Comparison of ENCODE assay signal across 13 cellular contexts in the genomic region with DNA sequence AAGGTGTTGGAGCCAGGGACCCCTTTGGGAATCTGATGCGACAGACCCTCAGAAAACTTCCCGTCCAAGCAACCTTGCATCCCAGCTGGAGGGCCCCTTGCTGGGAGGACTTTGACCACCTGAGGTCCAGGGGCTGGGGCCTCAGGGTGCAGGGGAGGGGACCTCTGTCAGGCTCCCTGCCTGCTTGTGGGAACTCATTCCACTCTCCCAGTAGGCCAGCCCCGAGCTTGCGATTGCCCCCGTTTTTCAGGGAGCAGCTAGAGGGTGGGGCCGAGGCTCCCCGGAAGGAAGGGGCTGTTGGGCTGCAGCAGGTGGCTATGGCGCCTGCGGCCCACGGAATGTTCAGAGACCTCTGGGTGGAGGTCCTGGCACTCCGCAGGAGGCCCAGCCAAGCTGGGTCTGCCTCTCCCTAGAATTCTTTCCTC. TPM values are rescaled to one million over a fixed set of nuclear protein-coding genes. Genes with fewer than 3 reads are reported as not detected.
A peak's percentile ranks its signal among the peaks of the same experiment; 100 is the strongest.
DNase-seq lines count a peak whose midpoint lies in the region; ATAC-seq, FAIRE-seq and TF ChIP-seq lines count a peak whose summit lies in the region.
"Had no signal": no experiment of that assay in that cellular context is flagged by ENCODE, and none has a peak within 500 bp of the region (broad histone marks: within the 10 kb centered on the region; RNA-seq: fewer than 3 reads in every experiment).

No MANE protein-coding gene starts in this region.

- peaks cover 2 to 68% of the 10 kb centered on the region in 2 experiments; a peak in 3 of 4 replicates for H3K79me2 ChIP-seq in H1 (ENCODE audit: control insufficient read depth in 1 of 2, insufficient read depth in 2 of 2, low read length in 2 of 2)

- H2BK5ac ChIP-seq in H1 (ENCODE audit: low read depth, low read length): no peak overlapping the region

- peaks cover 12 to 37% of the 10 kb centered on the region in 2 experiments for H4K20me1 ChIP-seq in H1 (replicated peaks in 1 of 2; ENCODE audit: control insufficient read depth in 1 of 2, insufficient read depth in 2 of 2, low read length in 2 of 2)

- no peak overlapping the region for H4K91ac ChIP-seq in H1 (replicated peaks; ENCODE audit: insufficient read length, low read length)

- no peak for TF ChIP-seq POLR2A in H1 (IDR thresholded peaks at IDR 0.05; ENCODE audit: control extremely low read depth in 1 of 2, low read depth in 2 of 2, low read length in 2 of 2)

- POLR2A ChIA-PET in HEK293 (lab: Yijun Ruan, JAX) (no interaction called here), H1 (lab: Charles Lee; ENCODE audit: partially characterized antibody) (interaction anchor here (1.5 to 1.8 kb wide), 2 partner anchors 18 to 53 kb away, joined by 4 to 6 read pairs; no protein-coding TSS in a partner anchor)
- POLR2A ChIA-PET in CD8-positive, alpha-beta memory T cell (lab: Charles Lee): no interaction called here

- H2AK5ac ChIP-seq in H1 (ENCODE audit: low read depth, low read length): no peak overlapping the region

- no peak overlapping the region for H3K27ac Mint-ChIP-seq in CD8-positive, alpha-beta memory T cell
- no peak overlapping the region for H3K27ac Mint-ChIP-seq in activated naive CD4-positive, alpha-beta T cell treated with anti-CD3 and anti-CD28 coated beads, Interleukin-2, amount 50 U/mL, for 72 hours

- no peak for ATAC-seq in activated naive CD4-positive, alpha-beta T cell treated with anti-CD3 and anti-CD28 coated beads, Interleukin-2, amount 50 U/mL, for 72 hours

- no peak overlapping the region for H2AFZ ChIP-seq in H1 (ENCODE audit: low read length)

- H3K79me1 ChIP-seq in H1 (ENCODE audit: low read depth, low read length): peaks cover 5% of the 10 kb centered on the region

- H4K5ac ChIP-seq in H1 (ENCODE audit: insufficient read length, low read depth, low read length): no peak overlapping the region

- TF ChIP-seq CTCF in HEK293 (tag by site-specific recombination; IDR thresholded peaks at IDR 0.05) (no peak), H1 (IDR thresholded peaks at IDR 0.05; ENCODE audit: control extremely low read depth in 1 of 3, insufficient read depth in 1 of 3, low read depth in 1 of 3, low read length in 3 of 3) (no peak)

- no peak overlapping the region for H2BK12ac ChIP-seq in H1 (ENCODE audit: low read depth, low read length)

- H3K4me3 Mint-ChIP-seq in CD8-positive, alpha-beta memory T cell: peak overlapping the region in 1 of 7 donors; percentile 24

- no peak for FAIRE-seq in H1 (lab: Jason Lieb, UNC)
- FAIRE-seq: D721Med had no signal

- peak overlapping the region; percentile 66 for H3K4ac ChIP-seq in H1 (replicated peaks; ENCODE audit: insufficient read length, low read depth, low read length)

- no peak overlapping the region for H3K23ac ChIP-seq in H1 (ENCODE audit: insufficient read length)

- H3K27ac ChIP-seq in HEK293 (ENCODE audit: extremely low read depth, low read depth, low read length) (no peak overlapping the region), H1 (ENCODE audit: low read depth, low read length) (no peak overlapping the region), mucosa of rectum (ENCODE audit: low read depth in 2 of 2, low read length in 2 of 2) (peak overlapping the region; percentile 86 to 89), substantia nigra (ENCODE audit: low read depth, low read length, poor library complexity, severe bottlenecking) (peak overlapping the region; percentile 40)
- no peak overlapping the region for H3K27ac ChIP-seq in CD8-positive, alpha-beta memory T cell (ENCODE audit: low read depth, low read length)

- no peak for TF ChIP-seq RAD21 in H1 (IDR thresholded peaks at IDR 0.05 in 1 of 2, conservative IDR thresholded peaks at IDR 0.05 in 1 of 2; ENCODE audit: low read depth in 2 of 2, low read length in 2 of 2)

- H3K9me3 ChIP-seq in HEK293 (ENCODE audit: control insufficient read depth, insufficient read depth, low read depth, low read length) (no peaks in the 10 kb centered on the region), H1 (ENCODE audit: insufficient read depth in 2 of 2, low read depth in 1 of 2, low read length in 1 of 2) (no peaks in the 10 kb centered on the region), mucosa of rectum (ENCODE audit: control insufficient read depth in 2 of 2, low read length in 2 of 2) (no peaks in the 10 kb centered on the region)
- no peaks in the 10 kb centered on the region for H3K9me3 ChIP-seq in CD8-positive, alpha-beta memory T cell (ENCODE audit: low read length)

- no peak overlapping the region for H2BK120ac ChIP-seq in H1 (replicated peaks; ENCODE audit: low read depth, low read length)

- H3K14ac ChIP-seq in H1 (ENCODE audit: insufficient read length): no peak overlapping the region

- peaks cover 6% of the 10 kb centered on the region; the same call in 1 of the 2 replicates for H3K4me1 ChIP-seq in HEK293 (ENCODE audit: control insufficient read depth, insufficient read depth, low read length)
- peaks cover 3 to 18% (median 15%) of the 10 kb centered on the region in 4 experiments; a peak in 6 of 7 replicates for H3K4me1 ChIP-seq in H1 (replicated peaks in 1 of 4; ENCODE audit: control insufficient read depth in 3 of 4, insufficient read depth in 4 of 4, low read length in 3 of 4)
- H3K4me1 ChIP-seq in mucosa of rectum (ENCODE audit: control insufficient read depth in 2 of 2, insufficient read depth in 2 of 2, low read length in 2 of 2): peaks cover 49 to 51% of the 10 kb centered on the region in 2 donors
- H3K4me1 ChIP-seq in CD8-positive, alpha-beta memory T cell (ENCODE audit: insufficient read depth, low read length): peaks cover 34% of the 10 kb centered on the region

- H4K8ac ChIP-seq in H1 (ENCODE audit: extremely low read depth, insufficient read depth, low read length): peak overlapping the region; percentile 63

- H3K23me2 ChIP-seq in H1 (ENCODE audit: low read depth, low read length): peaks cover 13% of the 10 kb centered on the region; the same call in 1 of the 2 replicates

- H3K4me1 Mint-ChIP-seq in CD8-positive, alpha-beta memory T cell: peaks cover 18 to 24% (median 23%) of the 10 kb centered on the region in 3 donors

- no peak overlapping the region for H3K4me3 ChIP-seq in HEK293 (ENCODE audit: low read depth, low read length)
- no peak overlapping the region for H3K4me3 ChIP-seq in H1 (ENCODE audit: extremely low read depth in 1 of 4, insufficient read depth in 2 of 4, low read depth in 3 of 4, low read length in 4 of 4)
- peak overlapping the region; percentile 82 to 89 for H3K4me3 ChIP-seq in mucosa of rectum (ENCODE audit: low read length in 2 of 2)
- no peak overlapping the region for H3K4me3 ChIP-seq in CD8-positive, alpha-beta memory T cell (ENCODE audit: low read length)

- CTCF ChIA-PET in HEK293 (lab: Yijun Ruan, JAX) (interaction anchor here (1.1 to 2.2 kb wide), 2 partner anchors 11 to 21 kb away, joined by 4 to 12 read pairs; no protein-coding TSS in a partner anchor), H1 (lab: Charles Lee; ENCODE audit: partially characterized antibody) (interaction anchor here (0.6 to 20.0 kb wide), 8 partner anchors 11 to 134 kb away, joined by 3 to 339 read pairs (median 5); no protein-coding TSS in a partner anchor)
- CTCF ChIA-PET in CD8-positive, alpha-beta memory T cell (lab: Charles Lee): interaction anchor here (1.3 kb wide), 1 partner anchor 146 kb away, joined by 6 read pairs; no protein-coding TSS in a partner anchor

- H3K27me3 ChIP-seq in H1 (replicated peaks in 1 of 4; ENCODE audit: control insufficient read depth in 3 of 4, extremely low read depth in 1 of 4, insufficient read depth in 3 of 4, low read length in 3 of 4) (no peaks in the 10 kb centered on the region), mucosa of rectum (ENCODE audit: control insufficient read depth in 2 of 2, insufficient read depth in 2 of 2, low read length in 2 of 2) (peaks cover 0 to 2% of the 10 kb centered on the region in 2 donors)
- peaks cover 11% of the 10 kb centered on the region for H3K27me3 ChIP-seq in CD8-positive, alpha-beta memory T cell (ENCODE audit: insufficient read depth, low read length, poor library complexity, severe bottlenecking)

- H3K9ac ChIP-seq in H1 (replicated peaks in 1 of 4; ENCODE audit: extremely low read depth in 1 of 4, low read depth in 3 of 4, low read length in 3 of 4): no peak overlapping the region
- peak overlapping the region; percentile 95 to 99 for H3K9ac ChIP-seq in mucosa of rectum (ENCODE audit: low read depth in 1 of 2, low read length in 2 of 2)

- H3K36me3 ChIP-seq in HEK293 (ENCODE audit: control insufficient read depth in 2 of 2, insufficient read depth in 1 of 2, low read length in 2 of 2): no peaks in the 10 kb centered on the region
- no peaks in the 10 kb centered on the region for H3K36me3 ChIP-seq in H1 (ENCODE audit: control insufficient read depth in 2 of 4, insufficient read depth in 4 of 4, low read length in 3 of 4)
- peaks cover 0 to 4% of the 10 kb centered on the region in 2 donors for H3K36me3 ChIP-seq in mucosa of rectum (ENCODE audit: control insufficient read depth in 2 of 2, insufficient read depth in 2 of 2, low read length in 2 of 2)
- no peaks in the 10 kb centered on the region for H3K36me3 ChIP-seq in CD8-positive, alpha-beta memory T cell (ENCODE audit: insufficient read depth, low read length)

- H3K9me3 Mint-ChIP-seq in CD8-positive, alpha-beta memory T cell: no peaks in the 10 kb centered on the region
- H3K9me3 Mint-ChIP-seq in activated naive CD4-positive, alpha-beta T cell treated with anti-CD3 and anti-CD28 coated beads, Interleukin-2, amount 50 U/mL, for 72 hours: no peaks in the 10 kb centered on the region

- TF ChIP-seq EP300 in H1 (IDR thresholded peaks at IDR 0.05; ENCODE audit: borderline replicate concordance in 1 of 2, low read depth in 2 of 2, low read length in 2 of 2): no peak

- H2BK15ac ChIP-seq in H1 (ENCODE audit: low read length): no peak overlapping the region

- no peak overlapping the region for H3K56ac ChIP-seq in H1 (replicated peaks; ENCODE audit: insufficient read length, low read depth, low read length)

- WGBS in H1 (ENCODE audit: extremely low coverage in 1 of 2, insufficient coverage in 1 of 2, insufficient read length in 1 of 2, insufficient replicate concordance in 2 of 2, low coverage in 1 of 2, low lambda C conversion rate in 2 of 2, missing lambda C conversion rate in 1 of 2), 2 experiments: 86% methylated on average over 9 of the region's 11 CpGs; no CpG with 5 or more reads in 1 of the 2 experiments

- no peaks in the 10 kb centered on the region for H3K36me3 Mint-ChIP-seq in CD8-positive, alpha-beta memory T cell
- no peaks in the 10 kb centered on the region for H3K36me3 Mint-ChIP-seq in activated naive CD4-positive, alpha-beta T cell treated with anti-CD3 and anti-CD28 coated beads, Interleukin-2, amount 50 U/mL, for 72 hours

- DNase-seq in H1 (ENCODE audit: low read depth in 1 of 2, low spot score in 2 of 2): no peak
- no peak for DNase-seq in substantia nigra (lab: John Stamatoyannopoulos, UW)
- no peak for DNase-seq in CD8-positive, alpha-beta memory T cell
- no peak for DNase-seq in stimulated activated CD4-positive, alpha-beta T cell treated with anti-CD3 and anti-CD28 coated beads, Interleukin-1b, Interleukin-23, amount 100 ng/mL, for 48 hours
- DNase-seq in globus pallidus (ENCODE audit: low spot score): no peak
- no peak for DNase-seq in activated naive CD4-positive, alpha-beta T cell treated with anti-CD3 and anti-CD28 coated beads, Interleukin-2, amount 50 U/mL, for 72 hours (ENCODE audit: low spot score in 2 of 2)
- DNase-seq: effector memory CD4-positive, alpha-beta T cell; NCI-H2171; occipital lobe had no signal

- H3K18ac ChIP-seq in H1 (ENCODE audit: extremely low read depth, low read length): no peak overlapping the region

- H2BK20ac ChIP-seq in H1 (ENCODE audit: low read length): no peak overlapping the region

- H3K4me2 ChIP-seq in H1 (ENCODE audit: insufficient read depth in 1 of 2, low read depth in 2 of 2, low read length in 2 of 2): no peak overlapping the region; a peak in 1 of 4 replicates

- H3K27me3 Mint-ChIP-seq in CD8-positive, alpha-beta memory T cell: peaks cover 17 to 31% of the 10 kb centered on the region in 2 donors

RNA-seq across cellular contexts. Expression of a gene that starts 2.8 kb away (rescaled TPM):
- 19.9 and 21.1 TPM in 2 replicates for total RNA-seq in H1 (2021; fragmentation: NEBNext Ultra II Directional; extraction: Animal tissue kit (Norgen Biotek cat#: 25700))
- 6.2 and 13.6 TPM in 2 replicates for polyA plus RNA-seq in H1 (2011; rRNA removed)
- polyA plus RNA-seq in H1 (2011; cell fraction: cytosol; rRNA removed): 10.8 TPM
- 19.0 TPM for polyA plus RNA-seq in H1 (2011; cell fraction: nucleus; rRNA removed)
- polyA plus RNA-seq in H1 (2012, experiment 1 of 2): 13.5 to 20.6 TPM (median 17.0 TPM) in 4 replicates
- 13.5 TPM for polyA plus RNA-seq in H1 (2012, experiment 2 of 2)
- polyA plus RNA-seq in H1 (2013, experiment 1 of 2): 18.3 TPM
- polyA plus RNA-seq in H1 (2013, experiment 2 of 2): 17.5 TPM
- 4.9 and 7.8 TPM in 2 replicates for polyA minus RNA-seq in H1 (2011; rRNA and poly(A)+ RNA removed)
- polyA minus RNA-seq in H1 (2011; cell fraction: cytosol; rRNA and poly(A)+ RNA removed): 10.4 TPM
- 6.6 TPM for polyA minus RNA-seq in H1 (2011; cell fraction: nucleus; rRNA and poly(A)+ RNA removed)
- total RNA-seq in CD8-positive, alpha-beta memory T cell: 1 to 10 TPM; 5.8 TPM
- 0.10 TPM for polyA plus RNA-seq in CD8-positive, alpha-beta memory T cell
- 10 to 100 TPM in 1 of 2 donors, 1 to 10 TPM in 1; 3.1 to 11.4 TPM for total RNA-seq in activated naive CD4-positive, alpha-beta T cell treated with anti-CD3 and anti-CD28 coated beads, Interleukin-2, amount 50 U/mL, for 72 hours

RNA-seq across cellular contexts. Expression of a gene that starts 34.6 kb away (rescaled TPM):
- total RNA-seq in H1 (2021; fragmentation: NEBNext Ultra II Directional; extraction: Animal tissue kit (Norgen Biotek cat#: 25700)): 187 and 197 TPM in 2 replicates
- polyA plus RNA-seq in H1 (2011; rRNA removed): 285 and 392 TPM in 2 replicates
- polyA plus RNA-seq in H1 (2011; cell fraction: cytosol; rRNA removed): 228 TPM
- polyA plus RNA-seq in H1 (2011; cell fraction: nucleus; rRNA removed): 492 TPM
- 186 to 340 TPM (median 248 TPM) in 4 replicates for polyA plus RNA-seq in H1 (2012, experiment 1 of 2)
- 326 TPM for polyA plus RNA-seq in H1 (2012, experiment 2 of 2)
- polyA plus RNA-seq in H1 (2013, experiment 1 of 2): 164 TPM
- 162 TPM for polyA plus RNA-seq in H1 (2013, experiment 2 of 2)
- 155 and 179 TPM in 2 replicates for polyA minus RNA-seq in H1 (2011; rRNA and poly(A)+ RNA removed)
- polyA minus RNA-seq in H1 (2011; cell fraction: cytosol; rRNA and poly(A)+ RNA removed): 203 TPM
- polyA minus RNA-seq in H1 (2011; cell fraction: nucleus; rRNA and poly(A)+ RNA removed): 91.6 TPM
- total RNA-seq in CD8-positive, alpha-beta memory T cell: 100 to 1,000 TPM; 335 to 352 TPM
- 753 TPM for polyA plus RNA-seq in CD8-positive, alpha-beta memory T cell
- total RNA-seq in activated naive CD4-positive, alpha-beta T cell treated with anti-CD3 and anti-CD28 coated beads, Interleukin-2, amount 50 U/mL, for 72 hours: 100 to 1,000 TPM; 335 to 405 TPM

RNA-seq across cellular contexts. Expression of a gene that starts 38.9 kb away (rescaled TPM):
- 0.25 and 0.26 TPM in 2 replicates for total RNA-seq in H1 (2021; fragmentation: NEBNext Ultra II Directional; extraction: Animal tissue kit (Norgen Biotek cat#: 25700))
- polyA plus RNA-seq in H1 (2011; rRNA removed): 0.36 and 0.45 TPM in 2 replicates
- polyA plus RNA-seq in H1 (2011; cell fraction: cytosol; rRNA removed): 0.61 TPM
- polyA plus RNA-seq in H1 (2011; cell fraction: nucleus; rRNA removed): 0.16 TPM
- polyA plus RNA-seq in H1 (2012, experiment 1 of 2): 0.13 to 0.46 TPM (median 0.29 TPM) in 3 of 4 replicates, not detected in the other
- polyA plus RNA-seq in H1 (2012, experiment 2 of 2): 0.14 TPM
- polyA plus RNA-seq in H1 (2013, experiment 1 of 2): 0.36 TPM
- 0.40 TPM for polyA plus RNA-seq in H1 (2013, experiment 2 of 2)
- polyA minus RNA-seq in H1 (2011; rRNA and poly(A)+ RNA removed): 0.07 and 0.13 TPM in 2 replicates
- not detected for polyA minus RNA-seq in H1 (2011; cell fraction: cytosol; rRNA and poly(A)+ RNA removed)
- not detected for polyA minus RNA-seq in H1 (2011; cell fraction: nucleus; rRNA and poly(A)+ RNA removed)
- 1 to 10 TPM; 2.6 to 3.9 TPM for total RNA-seq in CD8-positive, alpha-beta memory T cell
- 0.59 TPM for polyA plus RNA-seq in CD8-positive, alpha-beta memory T cell
- total RNA-seq in activated naive CD4-positive, alpha-beta T cell treated with anti-CD3 and anti-CD28 coated beads, Interleukin-2, amount 50 U/mL, for 72 hours: 100 to 1,000 TPM in 1 of 2 donors, 1 to 10 TPM in 1; 3.0 to 105 TPM
- total RNA-seq: OCI-LY7 had no signal

Comparison
In these comparisons a context has a peak if more than half of its experiments do, and no peak if none do; other contexts are left out.
1. H3K27ac ChIP-seq: peak in mucosa of rectum (2 of 2) and substantia nigra (single experiment); none in HEK293 (single experiment), H1 (single experiment) and CD8-positive, alpha-beta memory T cell (single experiment).
2. H3K4me3 ChIP-seq: peak in mucosa of rectum (2 of 2); none in HEK293 (single experiment), H1 (0 of 4) and CD8-positive, alpha-beta memory T cell (single experiment).
3. H3K9ac ChIP-seq: peak in mucosa of rectum (2 of 2); none in H1 (0 of 4).